In the genomic region with DNA sequence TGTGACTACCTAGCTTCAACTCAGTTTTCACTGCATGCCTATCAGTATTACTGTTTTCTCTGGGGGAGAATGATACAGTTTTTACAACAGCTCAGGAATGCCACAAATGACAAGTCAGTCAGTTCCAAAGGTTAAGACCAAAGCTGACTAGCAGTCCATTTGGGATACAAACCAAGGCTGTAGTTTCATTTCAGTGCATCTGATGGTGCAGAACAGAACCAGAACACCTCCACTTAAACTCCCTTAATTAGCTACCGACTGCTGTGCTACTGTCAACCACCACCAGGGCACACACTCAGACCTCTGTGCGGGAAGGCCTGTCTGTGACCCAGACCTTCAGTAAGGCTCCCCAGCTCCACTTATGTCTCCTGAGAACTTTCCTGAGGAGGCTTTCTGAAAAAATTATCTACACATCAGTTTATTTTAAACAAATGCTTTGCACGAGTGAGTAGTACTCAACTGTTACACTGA, we compare ENCODE assay signal across 1 cellular context.
A peak's percentile ranks its signal among the peaks of the same experiment; 100 is the strongest.
TF ChIP-seq lines count a peak whose summit lies in the region.

No MANE protein-coding gene starts in this region.

TF ChIP-seq in HEK293, 187 proteins besides CTCF, POLR2A, EP300 and RAD21 (continued from another document):
- TF ChIP-seq ZNF398 (tag by site-specific recombination; IDR thresholded peaks at IDR 0.05) (no peak), PRDM1 (tag by site-specific recombination; IDR thresholded peaks at IDR 0.05) (0 out of 2 replicates have a peak, but pooled peaks have one; percentile 41)
